ENCODE assay signal across 11 cellular contexts in genomic region chr6:170177383-170178265, GRCh38.
A peak's percentile ranks its signal among the peaks of the same experiment; 100 is the strongest.
DNase-seq lines count a peak whose midpoint lies in the region; ATAC-seq, FAIRE-seq and TF ChIP-seq lines count a peak whose summit lies in the region.
"Had no signal": no experiment of that assay in that cellular context is flagged by ENCODE, and none has a peak within 500 bp of the region (broad histone marks: within the 10 kb centered on the region; RNA-seq: fewer than 3 reads in every experiment).

No MANE protein-coding gene starts in this region.

- no peak for FAIRE-seq in pancreas (lab: Jason Lieb, UNC)

- H3K4me3 ChIP-seq in pancreas (no peak overlapping the region), esophagus squamous epithelium (no peak overlapping the region)

- no peak for ATAC-seq in pancreas

- WGBS in pancreas, 2 donors, result 94 to 95% methylated on average over 32 to 37 of the region's 38 CpGs
- 84 to 91% methylated on average over 14 to 21 of the region's 38 CpGs for WGBS in esophagus squamous epithelium, 2 donors

- intact Hi-C loops in pancreas (cut with DNase I), result no loop called here
- intact Hi-C loops in esophagus squamous epithelium (cut with DNase I), result no loop called here

- TF ChIP-seq POLR2A in esophagus squamous epithelium (IDR thresholded peaks at IDR 0.05), result no peak

- H3K9me3 ChIP-seq in pancreas, result no peaks in the 10 kb centered on the region
- H3K9me3 ChIP-seq in esophagus squamous epithelium, result no peaks in the 10 kb centered on the region

- H3K4me1 ChIP-seq in pancreas, result peaks cover 6 to 10% (median 8%) of the 10 kb centered on the region in 3 donors
- H3K4me1 ChIP-seq in esophagus squamous epithelium, result peaks cover 7 to 33% (median 14%) of the 10 kb centered on the region in 3 donors

- TF ChIP-seq CTCF in pancreas (IDR thresholded peaks at IDR 0.05) (no peak), esophagus squamous epithelium (IDR thresholded peaks at IDR 0.05) (no peak)

- no peaks in the 10 kb centered on the region for H3K36me3 ChIP-seq in pancreas
- no peaks in the 10 kb centered on the region for H3K36me3 ChIP-seq in esophagus squamous epithelium

- DNase-seq in NCI-H2029 treated with DMSO at 0.1 percent for 48 hours (lab: John Stamatoyannopoulos, UW) (peak; percentile 4), NCI-H2029 (lab: John Stamatoyannopoulos, UW) (no peak), NAMALWA (ENCODE audit: low spot score) (peak; percentile 51), ecto neural progenitor cell (ENCODE audit: low spot score) (peak; percentile 44), pancreas (peak in 5 of 6 donors; percentile 20 to 82 (median 55)), NCI-H2196 (lab: John Stamatoyannopoulos, UW; ENCODE audit: unreplicated experiment) (no peak), NCI-H510A (lab: John Stamatoyannopoulos, UW) (no peak), esophagus squamous epithelium (lab: John Stamatoyannopoulos, UW) (no peak)
- DNase-seq: activated T-cell treated with anti-CD3 and anti-CD28 coated beads for 4 hours, hypothalamus, Kasumi-1 had no signal

- no peak overlapping the region for H3K27ac ChIP-seq in pancreas
- peak overlapping the region in 2 of 4 donors; percentile 23 to 77 for H3K27ac ChIP-seq in esophagus squamous epithelium

- H3K27me3 ChIP-seq in pancreas (no peaks in the 10 kb centered on the region), esophagus squamous epithelium (peaks cover 0 to 36% (median 0%) of the 10 kb centered on the region in 4 donors)

Comparison
In these comparisons a context has a peak if more than half of its experiments do, and no peak if none do; other contexts are left out.
1. DNase-seq: peak in NCI-H2029 treated with DMSO at 0.1 percent for 48 hours (single experiment), NAMALWA (single experiment), ecto neural progenitor cell (single experiment) and pancreas (5 of 6); none in NCI-H2029 (single experiment), NCI-H2196 (single experiment), NCI-H510A (single experiment) and esophagus squamous epithelium (single experiment).